ENCODE assay signal across 1 cellular context in genomic region chr7:140696679-140697446, GRCh38.
A peak's percentile ranks its signal among the peaks of the same experiment; 100 is the strongest.
TF ChIP-seq lines count a peak whose summit lies in the region.

NDUFB2 (plus strand) TSS chr7:140696708; CDS start chr7:140696745, 37 bp downstream.

TF ChIP-seq in HepG2, 621 proteins besides CTCF, POLR2A, EP300 and RAD21 (continued from another document and continues in another):
- TF ChIP-seq RERE (CRISPR knock-in tag; IDR thresholded peaks at IDR 0.05; ENCODE audit: low read depth) (no peak), NCOA1 (CRISPR knock-in tag; IDR thresholded peaks at IDR 0.05) (no peak; the same call in 1 of the 2 replicates), ZNF577 (CRISPR knock-in tag; IDR thresholded peaks at IDR 0.05; ENCODE audit: borderline replicate concordance, low read depth) (no peak), GFI1 (CRISPR knock-in tag; IDR thresholded peaks at IDR 0.05; ENCODE audit: borderline replicate concordance) (peak; percentile 70; the same call in 1 of the 2 replicates), ZNF564 (CRISPR knock-in tag; IDR thresholded peaks at IDR 0.05) (no peak), NPAS2 (CRISPR knock-in tag; IDR thresholded peaks at IDR 0.05; ENCODE audit: borderline replicate concordance) (no peak), ZNF407 (CRISPR knock-in tag; IDR thresholded peaks at IDR 0.05; ENCODE audit: not compliant biosample characterization) (peak; percentile 23), PHF8 (CRISPR knock-in tag; IDR thresholded peaks at IDR 0.05) (peak; percentile 99), KLF16 (CRISPR knock-in tag; IDR thresholded peaks at IDR 0.05) (peak; percentile 46 to 83; a peak in 2 of 4 replicates), HCFC1 (IDR thresholded peaks at IDR 0.05; ENCODE audit: low read depth, low read length) (peak; percentile 69), MAZ (IDR thresholded peaks at IDR 0.05; ENCODE audit: borderline replicate concordance, low read depth, low read length) (peak; percentile 45; the same call in 1 of the 2 replicates), MAZ (CRISPR knock-in tag; IDR thresholded peaks at IDR 0.05; ENCODE audit: low read depth) (peak; percentile 73), ZC3H13 (CRISPR knock-in tag; IDR thresholded peaks at IDR 0.05) (peak; percentile 86; the same call in 1 of the 2 replicates), SAP130 (CRISPR knock-in tag; IDR thresholded peaks at IDR 0.05; ENCODE audit: low read depth) (peak; percentile 70), IKZF1 (IDR thresholded peaks at IDR 0.05) (no peak), STAT5B (CRISPR knock-in tag; IDR thresholded peaks at IDR 0.05) (0 out of 2 replicates have a peak, but pooled peaks have one; percentile 57), ZNF703 (CRISPR knock-in tag; IDR thresholded peaks at IDR 0.05; ENCODE audit: borderline replicate concordance) (no peak), ZNF644 (CRISPR knock-in tag; IDR thresholded peaks at IDR 0.05; ENCODE audit: low read depth) (no peak), ZNF354B (CRISPR knock-in tag; IDR thresholded peaks at IDR 0.05) (peak; percentile 88; the same call in 1 of the 2 replicates), WIZ (CRISPR knock-in tag; IDR thresholded peaks at IDR 0.05) (no peak), ZNF782 (CRISPR knock-in tag; IDR thresholded peaks at IDR 0.05; ENCODE audit: borderline replicate concordance) (no peak; the same call in 1 of the 2 replicates), SMAD1 (CRISPR knock-in tag; IDR thresholded peaks at IDR 0.05; ENCODE audit: borderline replicate concordance, low read depth) (no peak), ELF1 (CRISPR knock-in tag; IDR thresholded peaks at IDR 0.05) (peak; percentile 70), NFIC (IDR thresholded peaks at IDR 0.05; ENCODE audit: low read length) (no peak), NR2F2 (IDR thresholded peaks at IDR 0.05; ENCODE audit: borderline replicate concordance, low read depth) (no peak), ZNF572 (CRISPR knock-in tag; IDR thresholded peaks at IDR 0.05) (peak; percentile 78; the same call in 1 of the 2 replicates), ZBTB25 (CRISPR knock-in tag; IDR thresholded peaks at IDR 0.05) (peak; percentile 44; the same call in 1 of the 2 replicates), ZKSCAN8 (CRISPR knock-in tag; IDR thresholded peaks at IDR 0.05; ENCODE audit: borderline replicate concordance) (no peak; the same call in 1 of the 2 replicates), ZNF30 (CRISPR knock-in tag; IDR thresholded peaks at IDR 0.05) (no peak; the same call in none of the 2 replicates), PAF1 (CRISPR knock-in tag; IDR thresholded peaks at IDR 0.05) (no peak), ONECUT2 (CRISPR knock-in tag; IDR thresholded peaks at IDR 0.05) (no peak; the same call in 1 of the 2 replicates), ZFP36L1 (CRISPR knock-in tag; IDR thresholded peaks at IDR 0.05) (no peak), TAF15 (IDR thresholded peaks at IDR 0.05; ENCODE audit: low read depth, low read length, poor library complexity, severe bottlenecking) (peak; percentile 88), ZSCAN30 (CRISPR knock-in tag; IDR thresholded peaks at IDR 0.05) (no peak; the same call in 1 of the 2 replicates), STAG1 (CRISPR knock-in tag; IDR thresholded peaks at IDR 0.05) (0 out of 2 replicates have a peak, but pooled peaks have one; percentile 6), POLR2AphosphoS5 (IDR thresholded peaks at IDR 0.05; ENCODE audit: low read depth, low read length) (peak; percentile 84), ZNF143 (CRISPR knock-in tag; IDR thresholded peaks at IDR 0.05) (peak; percentile 96)
- TF ChIP-seq, protein P1, sequence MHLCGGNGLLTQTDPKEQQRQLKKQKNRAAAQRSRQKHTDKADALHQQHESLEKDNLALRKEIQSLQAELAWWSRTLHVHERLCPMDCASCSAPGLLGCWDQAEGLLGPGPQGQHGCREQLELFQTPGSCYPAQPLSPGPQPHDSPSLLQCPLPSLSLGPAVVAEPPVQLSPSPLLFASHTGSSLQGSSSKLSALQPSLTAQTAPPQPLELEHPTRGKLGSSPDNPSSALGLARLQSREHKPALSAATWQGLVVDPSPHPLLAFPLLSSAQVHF (CRISPR knock-in tag; IDR thresholded peaks at IDR 0.05): peak; percentile 83; the same call in 1 of the 2 replicates
- TF ChIP-seq, protein P2, sequence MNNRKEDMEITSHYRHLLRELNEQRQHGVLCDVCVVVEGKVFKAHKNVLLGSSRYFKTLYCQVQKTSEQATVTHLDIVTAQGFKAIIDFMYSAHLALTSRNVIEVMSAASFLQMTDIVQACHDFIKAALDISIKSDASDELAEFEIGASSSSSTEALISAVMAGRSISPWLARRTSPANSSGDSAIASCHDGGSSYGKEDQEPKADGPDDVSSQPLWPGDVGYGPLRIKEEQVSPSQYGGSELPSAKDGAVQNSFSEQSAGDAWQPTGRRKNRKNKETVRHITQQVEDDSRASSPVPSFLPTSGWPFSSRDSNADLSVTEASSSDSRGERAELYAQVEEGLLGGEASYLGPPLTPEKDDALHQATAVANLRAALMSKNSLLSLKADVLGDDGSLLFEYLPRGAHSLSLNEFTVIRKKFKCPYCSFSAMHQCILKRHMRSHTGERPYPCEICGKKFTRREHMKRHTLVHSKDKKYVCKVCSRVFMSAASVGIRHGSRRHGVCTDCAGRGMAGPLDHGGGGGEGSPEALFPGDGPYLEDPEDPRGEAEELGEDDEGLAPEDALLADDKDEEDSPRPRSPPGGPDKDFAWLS (CRISPR knock-in tag; IDR thresholded peaks at IDR 0.05; ENCODE audit: borderline replicate concordance): 0 out of 2 replicates have a peak, but pooled peaks have one; percentile 61
- TF ChIP-seq, protein P3, sequence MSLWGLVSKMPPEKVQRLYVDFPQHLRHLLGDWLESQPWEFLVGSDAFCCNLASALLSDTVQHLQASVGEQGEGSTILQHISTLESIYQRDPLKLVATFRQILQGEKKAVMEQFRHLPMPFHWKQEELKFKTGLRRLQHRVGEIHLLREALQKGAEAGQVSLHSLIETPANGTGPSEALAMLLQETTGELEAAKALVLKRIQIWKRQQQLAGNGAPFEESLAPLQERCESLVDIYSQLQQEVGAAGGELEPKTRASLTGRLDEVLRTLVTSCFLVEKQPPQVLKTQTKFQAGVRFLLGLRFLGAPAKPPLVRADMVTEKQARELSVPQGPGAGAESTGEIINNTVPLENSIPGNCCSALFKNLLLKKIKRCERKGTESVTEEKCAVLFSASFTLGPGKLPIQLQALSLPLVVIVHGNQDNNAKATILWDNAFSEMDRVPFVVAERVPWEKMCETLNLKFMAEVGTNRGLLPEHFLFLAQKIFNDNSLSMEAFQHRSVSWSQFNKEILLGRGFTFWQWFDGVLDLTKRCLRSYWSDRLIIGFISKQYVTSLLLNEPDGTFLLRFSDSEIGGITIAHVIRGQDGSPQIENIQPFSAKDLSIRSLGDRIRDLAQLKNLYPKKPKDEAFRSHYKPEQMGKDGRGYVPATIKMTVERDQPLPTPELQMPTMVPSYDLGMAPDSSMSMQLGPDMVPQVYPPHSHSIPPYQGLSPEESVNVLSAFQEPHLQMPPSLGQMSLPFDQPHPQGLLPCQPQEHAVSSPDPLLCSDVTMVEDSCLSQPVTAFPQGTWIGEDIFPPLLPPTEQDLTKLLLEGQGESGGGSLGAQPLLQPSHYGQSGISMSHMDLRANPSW (CRISPR knock-in tag; IDR thresholded peaks at IDR 0.05; ENCODE audit: borderline replicate concordance): no peak
